Comparison of ENCODE assay signal across 31 cellular contexts in genomic region chr17:44398692-44399691, GRCh38. TPM values are rescaled to one million over a fixed set of nuclear protein-coding genes. Genes with fewer than 3 reads are reported as not detected.
DNase-seq lines count a peak whose midpoint lies in the region; TF ChIP-seq lines count a peak whose summit lies in the region.
"Had no signal": no experiment of that assay in that cellular context is flagged by ENCODE, and none has a peak within 500 bp of the region (broad histone marks: within the 10 kb centered on the region; RNA-seq: fewer than 3 reads in every experiment).

No MANE protein-coding gene starts in this region.

- no peak overlapping the region for H2BK5ac ChIP-seq in trophoblast cell (ENCODE audit: low read depth, low read length, poor library complexity)

- H3K23ac ChIP-seq in trophoblast cell (ENCODE audit: low read length), result no peak overlapping the region

- no peaks in the 10 kb centered on the region for H3K27me3 Mint-ChIP-seq in IgD-negative memory B cell
- H3K27me3 Mint-ChIP-seq: activated naive CD4-positive, alpha-beta T cell treated with anti-CD3 and anti-CD28 coated beads, Interleukin-2, amount 10 ng/mL, durations not matched to agents 7 days and 5 days; memory B cell had no signal

- H3K36me3 ChIP-seq in BLaER1 treated with 17β-estradiol and CSF1 and Interleukin-3, amounts not matched to agents 10 nM and 100 nM, result peaks cover 71 to 89% (median 82%) of the 10 kb centered on the region in 11 experiments
- peaks cover 36 to 51% of the 10 kb centered on the region in 2 experiments for H3K36me3 ChIP-seq in trophoblast cell (ENCODE audit: control insufficient read depth in 1 of 2, insufficient read depth in 2 of 2, low read length in 2 of 2)
- H3K36me3 ChIP-seq in spleen, result peaks cover 0 to 83% (median 59%) of the 10 kb centered on the region in 6 donors
- H3K36me3 ChIP-seq: breast epithelium had no signal

- H3K4me1 ChIP-seq in BLaER1 treated with 17β-estradiol and CSF1 and Interleukin-3, amounts not matched to agents 10 nM and 100 nM, result peaks cover 4 to 54% (median 47%) of the 10 kb centered on the region in 10 experiments; a peak in 17 of 20 replicates
- H3K4me1 ChIP-seq in trophoblast cell (ENCODE audit: control insufficient read depth in 1 of 2, insufficient read depth in 2 of 2, low read length in 2 of 2) (no peaks in the 10 kb centered on the region), spleen (peaks cover 0 to 4% (median 0%) of the 10 kb centered on the region in 6 donors)
- H3K4me1 ChIP-seq: breast epithelium had no signal

- peaks cover 8 to 11% (median 10%) of the 10 kb centered on the region in 3 donors for H3K4me1 Mint-ChIP-seq in IgD-negative memory B cell
- H3K4me1 Mint-ChIP-seq: activated naive CD4-positive, alpha-beta T cell treated with anti-CD3 and anti-CD28 coated beads, Interleukin-2, amount 10 ng/mL, durations not matched to agents 7 days and 5 days; endodermal cell had no signal

- intact Hi-C loops in spleen (cut with DNase I; ENCODE audit: low total_unique reads), result no loop called here

- H3K36me3 Mint-ChIP-seq in IgD-negative memory B cell, result peaks cover 8% of the 10 kb centered on the region

- H3K4me3 Mint-ChIP-seq in IgD-negative memory B cell, result no peak overlapping the region
- H3K4me3 Mint-ChIP-seq: activated naive CD4-positive, alpha-beta T cell treated with anti-CD3 and anti-CD28 coated beads, Interleukin-2, amount 10 ng/mL, durations not matched to agents 7 days and 5 days; endodermal cell; memory B cell had no signal

- H4K91ac ChIP-seq in trophoblast cell (ENCODE audit: low read depth, low read length), result no peak overlapping the region

- H3K18ac ChIP-seq in trophoblast cell (ENCODE audit: low read length), result no peak overlapping the region

- H3K9ac ChIP-seq in BLaER1 treated with 17β-estradiol and CSF1 and Interleukin-3, amounts not matched to agents 10 nM and 100 nM, result peak overlapping the region in 2 of 11 experiments; percentile 47 to 50; a peak in 6 of 22 replicates
- no peak overlapping the region for H3K9ac ChIP-seq in trophoblast cell (ENCODE audit: low read length)

- H2BK120ac ChIP-seq in trophoblast cell (ENCODE audit: insufficient read depth, low read length, poor library complexity), result no peak overlapping the region

- no peak overlapping the region for H3K14ac ChIP-seq in trophoblast cell (ENCODE audit: low read length)

- no peak overlapping the region for H4K8ac ChIP-seq in trophoblast cell (ENCODE audit: low read depth, low read length)

- H2BK12ac ChIP-seq in trophoblast cell (ENCODE audit: low read length), result no peak overlapping the region

- no peak overlapping the region for H3K4me3 ChIP-seq in BLaER1 treated with 17β-estradiol and CSF1 and Interleukin-3, amounts not matched to agents 10 nM and 100 nM
- H3K4me3 ChIP-seq in trophoblast cell (ENCODE audit: low read depth, low read length) (no peak overlapping the region), spleen (no peak overlapping the region)
- H3K4me3 ChIP-seq: breast epithelium had no signal

- no peak overlapping the region for H2AK5ac ChIP-seq in trophoblast cell (ENCODE audit: low read length)

- no peaks in the 10 kb centered on the region for H3K79me1 ChIP-seq in trophoblast cell (ENCODE audit: low read length)

- peak overlapping the region in 2 of 3 donors; percentile 48 to 57 for H3K27ac Mint-ChIP-seq in IgD-negative memory B cell
- H3K27ac Mint-ChIP-seq: activated naive CD4-positive, alpha-beta T cell treated with anti-CD3 and anti-CD28 coated beads, Interleukin-2, amount 10 ng/mL, durations not matched to agents 7 days and 5 days; memory B cell had no signal

- H4K20me1 ChIP-seq in BLaER1 treated with 17β-estradiol and CSF1 and Interleukin-3, amounts not matched to agents 10 nM and 100 nM, result peaks cover 0 to 34% (median 20%) of the 10 kb centered on the region in 11 experiments; a peak in 9 of 22 replicates

- no peak for TF ChIP-seq POLR2A in spleen (IDR thresholded peaks at IDR 0.05)

- H3K9me3 Mint-ChIP-seq in IgD-negative memory B cell, result no peaks in the 10 kb centered on the region
- H3K9me3 Mint-ChIP-seq: activated naive CD4-positive, alpha-beta T cell treated with anti-CD3 and anti-CD28 coated beads, Interleukin-2, amount 10 ng/mL, durations not matched to agents 7 days and 5 days; endodermal cell; memory B cell had no signal

- peak overlapping the region in 4 of 11 experiments; percentile 59 to 74 (median 66); a peak in 6 of 22 replicates for H3K27ac ChIP-seq in BLaER1 treated with 17β-estradiol and CSF1 and Interleukin-3, amounts not matched to agents 10 nM and 100 nM
- H3K27ac ChIP-seq in trophoblast cell (ENCODE audit: low read depth, low read length) (no peak overlapping the region), spleen (no peak overlapping the region)
- H3K27ac ChIP-seq: breast epithelium, VCaP had no signal

- H3K27me3 ChIP-seq in BLaER1 treated with 17β-estradiol and CSF1 and Interleukin-3, amounts not matched to agents 10 nM and 100 nM, result no peaks in the 10 kb centered on the region
- H3K27me3 ChIP-seq in trophoblast cell (ENCODE audit: insufficient read depth, low read length) (no peaks in the 10 kb centered on the region), spleen (replicated peaks in 1 of 7) (no peaks in the 10 kb centered on the region)
- H3K27me3 ChIP-seq: breast epithelium had no signal

- peak; percentile 35 for DNase-seq in ecto neural progenitor cell (ENCODE audit: low spot score)
- DNase-seq in trophoblast cell, result peak; percentile 59 to 64
- DNase-seq in COLO829 (ENCODE audit: low spot score), result no peak
- no peak for DNase-seq in iPS-NIHi7 (ENCODE audit: extremely low spot score)
- no peak for DNase-seq in spleen
- no peak for DNase-seq in SIG-M5 (lab: John Stamatoyannopoulos, UW)
- DNase-seq: activated CD4-positive, alpha-beta T cell treated with anti-CD3 and anti-CD28 coated beads for 4 hours; activated naive CD4-positive, alpha-beta T cell treated with anti-CD3 and anti-CD28 coated beads, Interleukin-2, amount 10 ng/mL, durations not matched to agents 7 days and 5 days; amniotic stem cell; C1 segment of cervical spinal cord; Calu3; cortex of kidney; DND-41; endodermal cell; foreskin fibroblast; HCEC 1CT; left cardiac atrium; MV-4-11; NCI-H1694; NCI-H446 treated with DMSO at 0.1 percent for 48 hours; occipital lobe; OCI-M1; retina; stimulated activated CD4-positive, alpha-beta T cell treated with anti-CD3 and anti-CD28 coated beads, Interleukin-12 subunit alpha, Interleukin-12 subunit beta, amount 100 ng/mL, for 4 hours; stimulated activated CD4-positive, alpha-beta T cell treated with anti-CD3 and anti-CD28 coated beads, Interleukin-4, amount 100 ng/mL, for 1 hour; substantia nigra had no signal

- H2AFZ ChIP-seq in trophoblast cell (ENCODE audit: insufficient read depth, low read length, poor library complexity), result no peak overlapping the region

- no CpG with 5 or more reads among the region's 41 CpGs for whole genome bisulfite sequencing in trophoblast cell (ENCODE audit: extremely low coverage, insufficient coverage, insufficient read length)
- 95 to 97% (median 96%) methylated on average over 28 to 41 of the region's 41 CpGs for WGBS in spleen, 5 donors

- no peak overlapping the region for H4K12ac ChIP-seq in trophoblast cell (ENCODE audit: low read depth, low read length)

- peak overlapping the region in 8 of 11 experiments; percentile 63 to 94 (median 84); a peak in 17 of 22 replicates for H3K4me2 ChIP-seq in BLaER1 treated with 17β-estradiol and CSF1 and Interleukin-3, amounts not matched to agents 10 nM and 100 nM
- H3K4me2 ChIP-seq in trophoblast cell (ENCODE audit: low read length), result no peak overlapping the region

- H3K4ac ChIP-seq in trophoblast cell (ENCODE audit: low read depth, low read length), result no peak overlapping the region

- no peak for TF ChIP-seq CTCF in spleen (IDR thresholded peaks at IDR 0.05 in 8 of 11, conservative IDR thresholded peaks at IDR 0.05 in 3 of 11)

- H3K79me2 ChIP-seq in trophoblast cell (ENCODE audit: control insufficient read depth, insufficient read depth, low read length, poor library complexity), result no peaks in the 10 kb centered on the region

- H3K9me3 ChIP-seq in BLaER1 treated with 17β-estradiol and CSF1 and Interleukin-3, amounts not matched to agents 10 nM and 100 nM (replicated peaks in 1 of 11), result no peaks in the 10 kb centered on the region
- H3K9me3 ChIP-seq in trophoblast cell (ENCODE audit: insufficient read depth, low read depth, low read length) (no peaks in the 10 kb centered on the region), spleen (no peaks in the 10 kb centered on the region)
- H3K9me3 ChIP-seq: breast epithelium had no signal

RNA-seq across cellular contexts. Expression of gene ITGA2B, which starts 9.5 kb away (rescaled TPM):
- polyA plus RNA-seq in IgD-negative memory B cell (3.0 TPM), spleen (1 to 10 TPM in 2 of 3 donors, under 1 TPM in 1; 0.93 to 2.3 (median 1.7) TPM)
- 0.54 and 0.67 TPM in 2 replicates for polyA plus RNA-seq in trophoblast cell (2013)
- 10 to 100 TPM; 11.3 to 36.7 (median 23.7) TPM for total RNA-seq in spleen

RNA-seq across cellular contexts. Expression of gene FAM171A2, which starts 35.3 kb away (rescaled TPM):
- polyA plus RNA-seq in IgD-negative memory B cell (0.06 TPM), spleen (under 1 TPM; 0.11 to 0.42 (median 0.33) TPM)
- 8.4 and 8.6 TPM in 2 replicates for polyA plus RNA-seq in trophoblast cell (2013)
- total RNA-seq in spleen, result 1 to 10 TPM in 2 of 7 donors, under 1 TPM in 5; 0.60 to 2.5 (median 0.69) TPM

RNA-seq across cellular contexts. Expression of gene GRN, which starts 53.9 kb away (rescaled TPM):
- polyA plus RNA-seq in IgD-negative memory B cell, result 219 TPM
- polyA plus RNA-seq in trophoblast cell (2013), result 207 and 227 TPM in 2 replicates
- total RNA-seq in spleen, result 100 to 1,000 TPM; 503 to 896 (median 579) TPM
- 100 to 1,000 TPM; 135 to 237 (median 166) TPM for polyA plus RNA-seq in spleen

Comparison
In these comparisons a context has a peak if more than half of its experiments do, and no peak if none do; other contexts are left out.
1. DNase-seq: peak in ecto neural progenitor cell (single experiment) and trophoblast cell (2 of 2); none in COLO829 (single experiment), iPS-NIHi7 (single experiment), spleen (single experiment) and SIG-M5 (single experiment).